In genomic region chr1:78005347-78005722, GRCh38 we compare ENCODE assay signal across 8 cellular contexts. TPM values are rescaled to one million over a fixed set of nuclear protein-coding genes. Genes with fewer than 3 reads are reported as not detected.
DNase-seq lines count a peak whose midpoint lies in the region; ATAC-seq and TF ChIP-seq lines count a peak whose summit lies in the region.

No MANE protein-coding gene starts in this region.

- CTCF ChIA-PET in activated CD8-positive, alpha-beta memory T cell treated with anti-CD3 and anti-CD28 coated beads, Interleukin-2, amount 10 ng/mL, durations not matched to agents 7 days and 5 days (lab: Charles Lee): interaction anchor here (1.0 to 4.5 kb wide), 10 partner anchors 14 to 603 kb away, joined by 3 to 17 read pairs (median 4); partner anchors contain the start of gene FUBP1

- no peak for ATAC-seq in activated CD8-positive, alpha-beta memory T cell treated with anti-CD3 and anti-CD28 coated beads, Interleukin-2, amount 10 ng/mL, durations not matched to agents 7 days and 5 days
- ATAC-seq in HG02840 (IDR thresholded peaks at IDR 0.05; ENCODE audit: low FRiP score, unreplicated experiment): no peak

- H3K4me1 Mint-ChIP-seq in activated CD8-positive, alpha-beta memory T cell treated with anti-CD3 and anti-CD28 coated beads, Interleukin-2, amount 10 ng/mL, durations not matched to agents 7 days and 5 days: peaks cover 39% of the 10 kb centered on the region

- H3K36me3 Mint-ChIP-seq in activated CD8-positive, alpha-beta memory T cell treated with anti-CD3 and anti-CD28 coated beads, Interleukin-2, amount 10 ng/mL, durations not matched to agents 7 days and 5 days: peaks cover 4% of the 10 kb centered on the region

- H3K27me3 Mint-ChIP-seq in activated CD8-positive, alpha-beta memory T cell treated with anti-CD3 and anti-CD28 coated beads, Interleukin-2, amount 10 ng/mL, durations not matched to agents 7 days and 5 days: peaks cover 3% of the 10 kb centered on the region

- no peaks in the 10 kb centered on the region for H3K36me3 ChIP-seq in tibial artery

- peak overlapping the region; percentile 92 for H3K4me3 Mint-ChIP-seq in activated CD8-positive, alpha-beta memory T cell treated with anti-CD3 and anti-CD28 coated beads, Interleukin-2, amount 10 ng/mL, durations not matched to agents 7 days and 5 days

- in situ Hi-C loops in astrocyte of the cerebellum (cut with HindIII; ENCODE audit: low sequenced_read_pairs): no loop called here

- peaks cover 0 to 19% (median 5%) of the 10 kb centered on the region in 4 donors for H3K4me1 ChIP-seq in tibial artery

- intact Hi-C loops in lower leg skin (cut with DNase I; ENCODE audit: low total_unique reads) (no loop called here), tibial artery (cut with DNase I; ENCODE audit: low total_unique reads) (no loop called here)

- WGBS in lower leg skin, 2 donors: 0 to 1% methylated on average over 1 of the region's 1 CpG

- H3K4me3 ChIP-seq in astrocyte of the cerebellum (ENCODE audit: low read depth, low read length) (peak overlapping the region; percentile 69), lower leg skin (ENCODE audit: low read depth, poor library complexity, severe bottlenecking) (peak overlapping the region; percentile 43), tibial artery (peak overlapping the region; percentile 57 to 78)

- TF ChIP-seq POLR2A in lower leg skin (IDR thresholded peaks at IDR 0.05): no peak

- H3K27ac Mint-ChIP-seq in activated CD8-positive, alpha-beta memory T cell treated with anti-CD3 and anti-CD28 coated beads, Interleukin-2, amount 10 ng/mL, durations not matched to agents 7 days and 5 days: peak overlapping the region; percentile 99

- DNase-seq in activated CD8-positive, alpha-beta memory T cell treated with anti-CD3 and anti-CD28 coated beads, Interleukin-2, amount 10 ng/mL, durations not matched to agents 7 days and 5 days: no peak
- DNase-seq in activated CD8-positive, alpha-beta memory T cell treated with anti-CD3 and anti-CD28 coated beads for 24 hours: no peak
- DNase-seq in astrocyte of the cerebellum (ENCODE audit: low read depth) (no peak), lower leg skin (ENCODE audit: low spot score in 2 of 2) (no peak), tibial artery (no peak), NK-92 (lab: John Stamatoyannopoulos, UW; ENCODE audit: unreplicated experiment) (no peak), iPS-NIHi7 (ENCODE audit: extremely low spot score) (no peak)

- H3K27ac ChIP-seq in tibial artery: peak overlapping the region; percentile 89 to 90

- no peaks in the 10 kb centered on the region for H3K9me3 ChIP-seq in tibial artery

- TF ChIP-seq CTCF in astrocyte of the cerebellum (IDR thresholded peaks at IDR 0.05; ENCODE audit: low read depth, low read length, missing control alignments) (no peak), lower leg skin (IDR thresholded peaks at IDR 0.05) (no peak), tibial artery (IDR thresholded peaks at IDR 0.05) (no peak)

- H3K27me3 ChIP-seq in tibial artery: no peaks in the 10 kb centered on the region

- H3K9me3 Mint-ChIP-seq in activated CD8-positive, alpha-beta memory T cell treated with anti-CD3 and anti-CD28 coated beads, Interleukin-2, amount 10 ng/mL, durations not matched to agents 7 days and 5 days (ENCODE audit: low read depth): no peaks in the 10 kb centered on the region

RNA-seq across cellular contexts. Expression of gene DNAJB4, which starts 0.6 kb away (rescaled TPM):
- total RNA-seq in activated CD8-positive, alpha-beta memory T cell treated with anti-CD3 and anti-CD28 coated beads, Interleukin-2, amount 10 ng/mL, durations not matched to agents 7 days and 5 days: 10 to 100 TPM; 11.5 to 23.0 TPM
- 10 to 100 TPM in 3 of 4 donors, 1 to 10 TPM in 1; 9.3 to 15.5 (median 13.6) TPM for total RNA-seq in lower leg skin

RNA-seq across cellular contexts. Expression of gene FUBP1, which starts 26.5 kb away (rescaled TPM):
- 100 to 1,000 TPM; 220 to 222 TPM for total RNA-seq in activated CD8-positive, alpha-beta memory T cell treated with anti-CD3 and anti-CD28 coated beads, Interleukin-2, amount 10 ng/mL, durations not matched to agents 7 days and 5 days
- 100 to 1,000 TPM in 1 of 4 donors, 10 to 100 TPM in 3; 48.7 to 105 (median 58.9) TPM for total RNA-seq in lower leg skin

RNA-seq across cellular contexts. Expression of gene GIPC2, which starts 40.4 kb away (rescaled TPM):
- total RNA-seq in activated CD8-positive, alpha-beta memory T cell treated with anti-CD3 and anti-CD28 coated beads, Interleukin-2, amount 10 ng/mL, durations not matched to agents 7 days and 5 days: under 1 TPM; 0.23 to 0.38 TPM
- 10 to 100 TPM in 1 of 4 donors, 1 to 10 TPM in 3; 3.0 to 12.3 (median 6.4) TPM for total RNA-seq in lower leg skin
